In the genomic region with DNA sequence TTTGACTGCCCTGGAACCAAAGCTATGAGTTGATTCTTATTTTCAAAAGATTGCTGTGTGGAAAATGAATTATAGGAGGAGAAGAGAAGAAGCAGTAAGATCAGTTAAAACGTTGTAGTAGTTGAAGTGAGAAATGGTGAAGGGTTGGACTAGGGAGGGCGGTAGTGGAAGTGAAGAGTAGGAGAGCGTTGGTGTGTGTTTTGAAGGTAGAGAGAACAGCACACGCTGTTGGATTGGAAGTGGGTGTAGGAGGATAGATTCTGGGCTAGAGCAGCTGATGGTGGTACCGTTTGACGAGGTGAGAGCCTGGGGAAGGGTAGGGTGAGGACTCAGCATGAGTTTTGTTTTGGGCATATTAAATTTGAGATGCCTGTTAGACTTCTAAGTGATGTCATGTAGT, we compare ENCODE assay signal across 1 cellular context.
A peak's percentile ranks its signal among the peaks of the same experiment; 100 is the strongest.
TF ChIP-seq lines count a peak whose summit lies in the region.

No MANE protein-coding gene starts in this region.

TF ChIP-seq in K562, 482 proteins besides CTCF, POLR2A, EP300 and RAD21:
- TF ChIP-seq POLR2B (IDR thresholded peaks at IDR 0.05; ENCODE audit: low read depth, partially characterized antibody) (peak; percentile 24), CREB5 (CRISPR knock-in tag; IDR thresholded peaks at IDR 0.05) (no peak), SUPT5H (IDR thresholded peaks at IDR 0.05) (0 out of 2 replicates have a peak, but pooled peaks have one; percentile 38)
